ENCODE assay signal across 12 cellular contexts in the genomic region with DNA sequence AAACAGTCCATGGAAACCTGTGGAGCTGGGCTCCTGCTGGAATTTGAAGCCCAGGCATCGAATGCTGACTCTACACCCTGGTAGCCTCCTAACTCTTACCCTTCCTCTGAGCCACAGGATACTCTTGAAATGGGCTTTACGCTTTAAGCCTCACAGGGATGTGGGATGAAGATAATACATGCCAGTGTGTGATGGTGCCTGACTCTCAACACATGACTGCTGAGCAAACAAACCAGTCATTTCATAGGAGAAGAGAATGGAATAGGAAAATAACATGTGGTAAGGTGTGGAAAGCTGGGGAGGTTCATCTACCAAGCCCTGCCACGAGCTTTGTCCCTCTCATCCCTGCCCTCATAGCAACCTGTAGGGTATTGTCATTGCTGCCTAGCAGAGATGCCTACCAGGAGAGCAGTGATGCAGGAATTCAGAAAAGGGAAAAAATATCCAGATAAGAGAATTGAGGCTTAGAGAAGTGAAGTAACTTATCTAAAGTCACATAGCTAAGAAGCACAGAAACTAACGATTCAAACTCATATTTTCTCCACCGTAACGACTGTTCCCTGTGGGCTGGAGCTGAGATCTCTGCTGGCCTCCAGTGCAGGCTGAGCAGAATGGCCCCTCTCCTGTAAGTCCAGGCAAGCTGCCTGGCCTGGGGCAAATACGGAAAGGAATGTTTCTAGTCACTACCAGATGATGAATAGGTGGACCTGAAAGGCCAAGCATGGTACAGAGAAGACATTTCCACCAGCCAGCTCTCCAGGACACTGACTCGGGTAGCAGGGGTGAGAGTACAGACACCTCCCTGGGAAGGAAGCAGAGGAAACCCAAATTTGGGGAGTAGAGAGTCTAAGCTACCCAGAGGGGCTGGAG.
DNase-seq lines count a peak whose midpoint lies in the region; ATAC-seq and TF ChIP-seq lines count a peak whose summit lies in the region.
"Had no signal": no experiment of that assay in that cellular context is flagged by ENCODE, and none has a peak within 500 bp of the region (broad histone marks: within the 10 kb centered on the region; RNA-seq: fewer than 3 reads in every experiment).

No MANE protein-coding gene starts in this region.

- peak overlapping the region; percentile 11 for H2BK5ac ChIP-seq in mesendoderm (ENCODE audit: low read length)

- H4K5ac ChIP-seq in mesendoderm (ENCODE audit: low read length), result no peak overlapping the region

- no peak overlapping the region for H3K4ac ChIP-seq in mesendoderm (ENCODE audit: low read depth, low read length)

- H3K23ac ChIP-seq in mesendoderm (ENCODE audit: low read length), result no peak overlapping the region

- H3K4me1 ChIP-seq in breast epithelium (no peaks in the 10 kb centered on the region), mesendoderm (ENCODE audit: control insufficient read depth, low read depth, low read length) (peaks cover 26% of the 10 kb centered on the region), sigmoid colon (peaks cover 0 to 32% (median 25%) of the 10 kb centered on the region in 4 donors)

- H3K79me1 ChIP-seq in mesendoderm (ENCODE audit: low read length), result no peaks in the 10 kb centered on the region

- TF ChIP-seq POLR2A in breast epithelium (IDR thresholded peaks at IDR 0.05) (no peak), sigmoid colon (IDR thresholded peaks at IDR 0.05) (no peak)

- intact Hi-C loops in breast epithelium (cut with DNase I; ENCODE audit: low total_unique reads) (no loop called here), sigmoid colon (cut with DNase I) (no loop called here)

- H2BK120ac ChIP-seq in mesendoderm (ENCODE audit: low read depth, low read length), result peak overlapping the region; percentile 29

- H3K9me3 ChIP-seq in breast epithelium (no peaks in the 10 kb centered on the region), sigmoid colon (no peaks in the 10 kb centered on the region)

- no peaks in the 10 kb centered on the region for H3K79me2 ChIP-seq in mesendoderm (ENCODE audit: control insufficient read depth, insufficient read depth, low read length)

- no peak overlapping the region for H4K8ac ChIP-seq in mesendoderm (ENCODE audit: low read depth, low read length)

- no peaks in the 10 kb centered on the region for H3K27me3 ChIP-seq in breast epithelium
- no peaks in the 10 kb centered on the region for H3K27me3 ChIP-seq in mesendoderm (ENCODE audit: insufficient read depth, low read length, poor library complexity)
- no peaks in the 10 kb centered on the region for H3K27me3 ChIP-seq in sigmoid colon

- no peak overlapping the region for H3K4me2 ChIP-seq in mesendoderm (ENCODE audit: low read length)

- H2BK15ac ChIP-seq in mesendoderm (replicated peaks; ENCODE audit: low read depth), result no peak overlapping the region

- peak; percentile 59 for DNase-seq in DMS53 (lab: John Stamatoyannopoulos, UW)
- DNase-seq in NCI-H345 (lab: John Stamatoyannopoulos, UW), result peak; percentile 53
- DNase-seq in breast epithelium (ENCODE audit: low spot score in 2 of 2), result no peak
- DNase-seq in mesendoderm, result peak; percentile 60
- no peak for DNase-seq in NOMO-1 treated with DMSO at 0.1 percent for 48 hours (lab: John Stamatoyannopoulos, UW; ENCODE audit: unreplicated experiment)
- DNase-seq in sigmoid colon, result no peak
- DNase-seq: activated CD4-positive, alpha-beta T cell treated with anti-CD3 and anti-CD28 coated beads for 4 hours; effector CD4-positive, alpha-beta T cell; Kasumi-1; NCI-H2029 treated with DMSO at 0.1 percent for 48 hours had no signal

- H3K4me3 ChIP-seq in breast epithelium, result no peak overlapping the region
- no peak overlapping the region for H3K4me3 ChIP-seq in mesendoderm (ENCODE audit: low read length)
- H3K4me3 ChIP-seq in sigmoid colon, result no peak overlapping the region

- WGBS in mesendoderm (ENCODE audit: extremely low coverage, insufficient coverage, low lambda C conversion rate), result no CpG with 5 or more reads among the region's 8 CpGs
- WGBS in sigmoid colon, 2 donors, result 88 to 89% methylated on average over 8 of the region's 8 CpGs

- H3K36me3 ChIP-seq in breast epithelium, result no peaks in the 10 kb centered on the region
- no peaks in the 10 kb centered on the region for H3K36me3 ChIP-seq in mesendoderm (ENCODE audit: control insufficient read depth, insufficient read depth, low read length)
- no peaks in the 10 kb centered on the region for H3K36me3 ChIP-seq in sigmoid colon

- H3K56ac ChIP-seq in mesendoderm (ENCODE audit: low read length), result peak overlapping the region; percentile 28

- H2AK5ac ChIP-seq in mesendoderm (ENCODE audit: low read length), result peak overlapping the region; percentile 7

- no peak for TF ChIP-seq EP300 in sigmoid colon (IDR thresholded peaks at IDR 0.05)

- ATAC-seq in GM19035 (IDR thresholded peaks at IDR 0.05; ENCODE audit: unreplicated experiment) (no peak), GM18907 (IDR thresholded peaks at IDR 0.05; ENCODE audit: unreplicated experiment) (no peak)

- H3K9ac ChIP-seq in mesendoderm (ENCODE audit: low read length), result peak overlapping the region; percentile 1

- TF ChIP-seq CTCF in breast epithelium (IDR thresholded peaks at IDR 0.05) (no peak), sigmoid colon (IDR thresholded peaks at IDR 0.05) (no peak)

- peak overlapping the region; percentile 7 for H3K18ac ChIP-seq in mesendoderm (ENCODE audit: low read length)

- H3K27ac ChIP-seq in breast epithelium (peak overlapping the region; percentile 43 to 72), mesendoderm (ENCODE audit: low read depth, low read length) (no peak overlapping the region), sigmoid colon (peak overlapping the region in 2 of 4 donors; percentile 34 to 51)

Comparison
In these comparisons a context has a peak if more than half of its experiments do, and no peak if none do; other contexts are left out.
1. DNase-seq: peak in DMS53 (single experiment), NCI-H345 (single experiment) and mesendoderm (single experiment); none in breast epithelium (0 of 2), NOMO-1 treated with DMSO at 0.1 percent for 48 hours (single experiment) and sigmoid colon (single experiment).